In genomic region chr5:94691947-94692346, GRCh38 we compare ENCODE assay signal across 9 cellular contexts.
DNase-seq lines count a peak whose midpoint lies in the region; ATAC-seq, FAIRE-seq and TF ChIP-seq lines count a peak whose summit lies in the region.
"Had no signal": no experiment of that assay in that cellular context is flagged by ENCODE, and none has a peak within 500 bp of the region (broad histone marks: within the 10 kb centered on the region; RNA-seq: fewer than 3 reads in every experiment).

No MANE protein-coding gene starts in this region.

- H3K9ac ChIP-seq in K562 (ENCODE audit: insufficient read depth in 1 of 2, low read depth in 2 of 2, low read length in 2 of 2), result no peak overlapping the region

- intact Hi-C loops in K562 (cut with micrococcal nuclease) (loop anchor here (2.0 kb wide), 1 partner anchor 167 kb away; no protein-coding TSS in a partner anchor), right lobe of liver (cut with DNase I) (no loop called here), prostate gland (cut with DNase I) (loop anchor here (10.0 kb wide), 1 partner anchor 1117 kb away; no protein-coding TSS in a partner anchor)

- no peak for FAIRE-seq in K562 (lab: Jason Lieb, UNC)

- H3K27ac ChIP-seq in K562 (ENCODE audit: extremely low read depth, low read depth, low read length) (no peak overlapping the region), right lobe of liver (no peak overlapping the region), prostate gland (no peak overlapping the region)

- H3K27me3 ChIP-seq in K562 (ENCODE audit: control insufficient read depth in 2 of 2, insufficient read depth in 2 of 2, low read length in 2 of 2) (no peaks in the 10 kb centered on the region), right lobe of liver (no peaks in the 10 kb centered on the region), prostate gland (replicated peaks; ENCODE audit: insufficient read depth) (no peaks in the 10 kb centered on the region)

- H3K9me3 ChIP-seq in K562 (replicated peaks; ENCODE audit: control insufficient read depth, insufficient read depth, low read depth, low read length) (no peaks in the 10 kb centered on the region), right lobe of liver (no peaks in the 10 kb centered on the region), prostate gland (no peaks in the 10 kb centered on the region)

- no peak for ATAC-seq in K562
- ATAC-seq in right lobe of liver, result peak; percentile 42 to 76 (median 68)
- ATAC-seq in HG02884 (IDR thresholded peaks at IDR 0.05; ENCODE audit: unreplicated experiment), result no peak

- H2AFZ ChIP-seq in K562 (ENCODE audit: low read depth, low read length), result no peak overlapping the region

- BruUV-seq in K562 (replicated peaks; lab: Mats Ljungman, UMichigan), result no TSS peak

- TF ChIP-seq POLR2A in K562 (conservative IDR thresholded peaks at IDR 0.05) (no peak), right lobe of liver (IDR thresholded peaks at IDR 0.05) (no peak), prostate gland (IDR thresholded peaks at IDR 0.05) (no peak)

- H3K4me2 ChIP-seq in K562 (ENCODE audit: insufficient read depth, low read length), result no peak overlapping the region

- no peaks in the 10 kb centered on the region for H3K9me1 ChIP-seq in K562 (ENCODE audit: control insufficient read depth, insufficient read depth, low read length)

- TF ChIP-seq EP300 in K562 (IDR thresholded peaks at IDR 0.05; ENCODE audit: low read length), result no peak

- 49% methylated on average over 4 of the region's 4 CpGs for WGBS in K562 (ENCODE audit: insufficient coverage, low coverage, missing lambda C conversion rate)
- WGBS in right lobe of liver (ENCODE audit: insufficient coverage, low coverage, low lambda C conversion rate, missing lambda C conversion rate), result 32% methylated on average over 4 of the region's 4 CpGs
- 46% methylated on average over 4 of the region's 4 CpGs for WGBS in prostate gland

- H3K79me2 ChIP-seq in K562 (ENCODE audit: control insufficient read depth, insufficient read depth, low read length), result no peaks in the 10 kb centered on the region

- H3K36me3 ChIP-seq in K562 (ENCODE audit: control insufficient read depth, insufficient read depth, low read length) (peaks cover 45% of the 10 kb centered on the region; the same call in 2 of the 3 replicates), right lobe of liver (no peaks in the 10 kb centered on the region), prostate gland (no peaks in the 10 kb centered on the region)

- POLR2A ChIA-PET in K562 (lab: Yijun Ruan, JAX), result no interaction called here

- CTCF ChIA-PET in K562 (lab: Yijun Ruan, JAX; ENCODE audit: low intra/inter-chr PET ratio), result interaction anchor here (1.9 kb wide), 1 partner anchor 167 kb away, joined by 8 read pairs; no protein-coding TSS in a partner anchor

- no peaks in the 10 kb centered on the region for H4K20me1 ChIP-seq in K562 (replicated peaks; ENCODE audit: control insufficient read depth, insufficient read depth, low read length)

- DNase-seq in ELR (ENCODE audit: low read depth) (peak; percentile 74), NCI-H2196 (lab: John Stamatoyannopoulos, UW; ENCODE audit: unreplicated experiment) (peak; percentile 58), K562 (ENCODE audit: extremely low read depth in 1 of 4, low spot score in 3 of 4) (no peak), right lobe of liver (peak in 1 of 3 donors; percentile 48), iPS-NIHi11 (ENCODE audit: low spot score) (no peak), GM03348 (ENCODE audit: low spot score) (no peak), prostate gland (ENCODE audit: low spot score) (no peak)
- DNase-seq: activated effector memory CD4-positive, alpha-beta T cell treated with Interleukin-2 at 50 U/mL for 16 hours had no signal

- TF ChIP-seq CTCF in K562 (IDR thresholded peaks at IDR 0.05 in 2 of 3, conservative IDR thresholded peaks at IDR 0.05 in 1 of 3; ENCODE audit: insufficient read depth in 2 of 3, low read depth in 1 of 3, low read length in 3 of 3) (no peak), right lobe of liver (IDR thresholded peaks at IDR 0.05) (no peak), prostate gland (IDR thresholded peaks at IDR 0.05) (no peak)

- no peak for TF ChIP-seq RAD21 in K562 (CRISPR knock-in tag; conservative IDR thresholded peaks at IDR 0.05 in 1 of 2, IDR thresholded peaks at IDR 0.05 in 1 of 2)

- H3K4me3 ChIP-seq in K562 (no peak overlapping the region), right lobe of liver (no peak overlapping the region), prostate gland (no peak overlapping the region)

- H3K4me1 ChIP-seq in K562 (replicated peaks in 1 of 2; ENCODE audit: control insufficient read depth in 2 of 2, insufficient read depth in 2 of 2, low read length in 2 of 2) (no peaks in the 10 kb centered on the region), right lobe of liver (peaks cover 0 to 3% (median 0%) of the 10 kb centered on the region in 4 donors), prostate gland (replicated peaks) (no peaks in the 10 kb centered on the region)

- in situ Hi-C loops in K562 (cut with MboI), result no loop called here

TF ChIP-seq in K562, 482 proteins besides CTCF, POLR2A, EP300 and RAD21:
- TF ChIP-seq NCOA6 (IDR thresholded peaks at IDR 0.05), result no peak
- no peak for TF ChIP-seq CTBP1 (IDR thresholded peaks at IDR 0.05; ENCODE audit: borderline replicate concordance)
- no peak for TF ChIP-seq SMARCC2 (IDR thresholded peaks at IDR 0.05; ENCODE audit: low read depth)
- peak; percentile 75 for TF ChIP-seq RFX1 (IDR thresholded peaks at IDR 0.05)

Comparison
In these comparisons a context has a peak if more than half of its experiments do, and no peak if none do; other contexts are left out.
1. DNase-seq: peak in ELR (single experiment) and NCI-H2196 (single experiment); none in K562 (0 of 4), iPS-NIHi11 (single experiment), GM03348 (single experiment) and prostate gland (single experiment).
2. ATAC-seq: peak in right lobe of liver (4 of 4); none in K562 (single experiment) and HG02884 (single experiment).
3. intact Hi-C loops: an anchor here in K562 (2.0 kb wide) and prostate gland (10.0 kb wide); none called in right lobe of liver.